In the genomic region with DNA sequence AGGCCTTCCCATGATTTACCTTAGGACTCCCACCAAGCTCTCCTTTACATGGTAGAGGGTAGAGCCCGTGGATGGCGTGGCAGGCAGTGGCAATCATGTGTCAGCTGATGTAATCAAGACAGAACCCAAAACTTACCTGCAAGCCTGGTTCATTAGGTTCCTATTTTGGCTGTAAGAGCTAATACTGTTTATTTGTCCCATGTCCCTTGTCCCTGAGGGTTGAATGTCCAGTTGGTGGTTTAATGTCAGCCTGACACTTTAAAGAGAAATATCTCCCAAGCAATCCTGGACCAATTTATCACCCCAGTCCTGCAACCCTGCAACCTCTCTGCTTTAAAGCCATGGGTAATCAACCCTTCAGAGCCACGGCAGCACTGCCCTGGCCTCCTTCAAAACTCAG, we compare ENCODE assay signal across 2 cellular contexts.
TF ChIP-seq lines count a peak whose summit lies in the region.

No MANE protein-coding gene starts in this region.

TF ChIP-seq in liver, 16 proteins besides CTCF, POLR2A, EP300 and RAD21:
- TF ChIP-seq FOXA1 (IDR thresholded peaks at IDR 0.05) (no peak), FOXA2 (IDR thresholded peaks at IDR 0.05) (no peak), RXRA (IDR thresholded peaks at IDR 0.05) (peak; percentile 75 to 89), SP1 (IDR thresholded peaks at IDR 0.05) (peak; percentile 75), JUND (IDR thresholded peaks at IDR 0.05) (peak; percentile 16 to 38), HNF4A (conservative IDR thresholded peaks at IDR 0.05) (peak; percentile 87 to 94), YY1 (IDR thresholded peaks at IDR 0.05) (peak; percentile 65), GABPA (IDR thresholded peaks at IDR 0.05 in 1 of 2, conservative IDR thresholded peaks at IDR 0.05 in 1 of 2) (no peak)
- TF ChIP-seq, protein P1, sequence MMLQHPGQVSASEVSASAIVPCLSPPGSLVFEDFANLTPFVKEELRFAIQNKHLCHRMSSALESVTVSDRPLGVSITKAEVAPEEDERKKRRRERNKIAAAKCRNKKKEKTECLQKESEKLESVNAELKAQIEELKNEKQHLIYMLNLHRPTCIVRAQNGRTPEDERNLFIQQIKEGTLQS (IDR thresholded peaks at IDR 0.05) = peak; percentile 42
- TF ChIP-seq, protein P2, sequence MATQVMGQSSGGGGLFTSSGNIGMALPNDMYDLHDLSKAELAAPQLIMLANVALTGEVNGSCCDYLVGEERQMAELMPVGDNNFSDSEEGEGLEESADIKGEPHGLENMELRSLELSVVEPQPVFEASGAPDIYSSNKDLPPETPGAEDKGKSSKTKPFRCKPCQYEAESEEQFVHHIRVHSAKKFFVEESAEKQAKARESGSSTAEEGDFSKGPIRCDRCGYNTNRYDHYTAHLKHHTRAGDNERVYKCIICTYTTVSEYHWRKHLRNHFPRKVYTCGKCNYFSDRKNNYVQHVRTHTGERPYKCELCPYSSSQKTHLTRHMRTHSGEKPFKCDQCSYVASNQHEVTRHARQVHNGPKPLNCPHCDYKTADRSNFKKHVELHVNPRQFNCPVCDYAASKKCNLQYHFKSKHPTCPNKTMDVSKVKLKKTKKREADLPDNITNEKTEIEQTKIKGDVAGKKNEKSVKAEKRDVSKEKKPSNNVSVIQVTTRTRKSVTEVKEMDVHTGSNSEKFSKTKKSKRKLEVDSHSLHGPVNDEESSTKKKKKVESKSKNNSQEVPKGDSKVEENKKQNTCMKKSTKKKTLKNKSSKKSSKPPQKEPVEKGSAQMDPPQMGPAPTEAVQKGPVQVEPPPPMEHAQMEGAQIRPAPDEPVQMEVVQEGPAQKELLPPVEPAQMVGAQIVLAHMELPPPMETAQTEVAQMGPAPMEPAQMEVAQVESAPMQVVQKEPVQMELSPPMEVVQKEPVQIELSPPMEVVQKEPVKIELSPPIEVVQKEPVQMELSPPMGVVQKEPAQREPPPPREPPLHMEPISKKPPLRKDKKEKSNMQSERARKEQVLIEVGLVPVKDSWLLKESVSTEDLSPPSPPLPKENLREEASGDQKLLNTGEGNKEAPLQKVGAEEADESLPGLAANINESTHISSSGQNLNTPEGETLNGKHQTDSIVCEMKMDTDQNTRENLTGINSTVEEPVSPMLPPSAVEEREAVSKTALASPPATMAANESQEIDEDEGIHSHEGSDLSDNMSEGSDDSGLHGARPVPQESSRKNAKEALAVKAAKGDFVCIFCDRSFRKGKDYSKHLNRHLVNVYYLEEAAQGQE (IDR thresholded peaks at IDR 0.05) = peak; percentile 49
- TF ChIP-seq, protein P3, sequence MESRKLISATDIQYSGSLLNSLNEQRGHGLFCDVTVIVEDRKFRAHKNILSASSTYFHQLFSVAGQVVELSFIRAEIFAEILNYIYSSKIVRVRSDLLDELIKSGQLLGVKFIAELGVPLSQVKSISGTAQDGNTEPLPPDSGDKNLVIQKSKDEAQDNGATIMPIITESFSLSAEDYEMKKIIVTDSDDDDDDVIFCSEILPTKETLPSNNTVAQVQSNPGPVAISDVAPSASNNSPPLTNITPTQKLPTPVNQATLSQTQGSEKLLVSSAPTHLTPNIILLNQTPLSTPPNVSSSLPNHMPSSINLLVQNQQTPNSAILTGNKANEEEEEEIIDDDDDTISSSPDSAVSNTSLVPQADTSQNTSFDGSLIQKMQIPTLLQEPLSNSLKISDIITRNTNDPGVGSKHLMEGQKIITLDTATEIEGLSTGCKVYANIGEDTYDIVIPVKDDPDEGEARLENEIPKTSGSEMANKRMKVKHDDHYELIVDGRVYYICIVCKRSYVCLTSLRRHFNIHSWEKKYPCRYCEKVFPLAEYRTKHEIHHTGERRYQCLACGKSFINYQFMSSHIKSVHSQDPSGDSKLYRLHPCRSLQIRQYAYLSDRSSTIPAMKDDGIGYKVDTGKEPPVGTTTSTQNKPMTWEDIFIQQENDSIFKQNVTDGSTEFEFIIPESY (IDR thresholded peaks at IDR 0.05) = peak; percentile 24
- TF ChIP-seq, protein P4, sequence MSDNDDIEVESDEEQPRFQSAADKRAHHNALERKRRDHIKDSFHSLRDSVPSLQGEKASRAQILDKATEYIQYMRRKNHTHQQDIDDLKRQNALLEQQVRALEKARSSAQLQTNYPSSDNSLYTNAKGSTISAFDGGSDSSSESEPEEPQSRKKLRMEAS (IDR thresholded peaks at IDR 0.05) = peak; percentile 54
TF ChIP-seq in liver: peak in this region for 9.

TF ChIP-seq in HepG2, 621 proteins besides CTCF, POLR2A, EP300 and RAD21:
- TF ChIP-seq CAMTA2 (CRISPR knock-in tag; IDR thresholded peaks at IDR 0.05; ENCODE audit: borderline replicate concordance) (no peak), MATR3 (CRISPR knock-in tag; IDR thresholded peaks at IDR 0.05) (no peak), ZSCAN30 (CRISPR knock-in tag; IDR thresholded peaks at IDR 0.05) (no peak), ZNF549 (CRISPR knock-in tag; IDR thresholded peaks at IDR 0.05) (no peak)
- TF ChIP-seq, protein P5, sequence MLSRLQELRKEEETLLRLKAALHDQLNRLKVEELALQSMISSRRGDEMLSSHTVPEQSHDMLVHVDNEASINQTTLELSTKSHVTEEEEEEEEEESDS (CRISPR knock-in tag; IDR thresholded peaks at IDR 0.05; ENCODE audit: borderline replicate concordance) = no peak
